In genomic region chr2:54466880-54467279, GRCh38 we compare ENCODE assay signal across 1 cellular context.
TF ChIP-seq lines count a peak whose summit lies in the region.

No MANE protein-coding gene starts in this region.

TF ChIP-seq in IMR-90, 13 proteins besides CTCF, POLR2A, EP300 and RAD21 (continued from another document):
- TF ChIP-seq BHLHE40 (IDR thresholded peaks at IDR 0.05; ENCODE audit: low read depth, low read length) (no peak), MAFK (IDR thresholded peaks at IDR 0.05; ENCODE audit: low read depth, low read length) (no peak), ELK1 (IDR thresholded peaks at IDR 0.05; ENCODE audit: borderline replicate concordance, low read depth, low read length) (no peak)
